8 cellular contexts compared by ENCODE assay signal in the genomic region with DNA sequence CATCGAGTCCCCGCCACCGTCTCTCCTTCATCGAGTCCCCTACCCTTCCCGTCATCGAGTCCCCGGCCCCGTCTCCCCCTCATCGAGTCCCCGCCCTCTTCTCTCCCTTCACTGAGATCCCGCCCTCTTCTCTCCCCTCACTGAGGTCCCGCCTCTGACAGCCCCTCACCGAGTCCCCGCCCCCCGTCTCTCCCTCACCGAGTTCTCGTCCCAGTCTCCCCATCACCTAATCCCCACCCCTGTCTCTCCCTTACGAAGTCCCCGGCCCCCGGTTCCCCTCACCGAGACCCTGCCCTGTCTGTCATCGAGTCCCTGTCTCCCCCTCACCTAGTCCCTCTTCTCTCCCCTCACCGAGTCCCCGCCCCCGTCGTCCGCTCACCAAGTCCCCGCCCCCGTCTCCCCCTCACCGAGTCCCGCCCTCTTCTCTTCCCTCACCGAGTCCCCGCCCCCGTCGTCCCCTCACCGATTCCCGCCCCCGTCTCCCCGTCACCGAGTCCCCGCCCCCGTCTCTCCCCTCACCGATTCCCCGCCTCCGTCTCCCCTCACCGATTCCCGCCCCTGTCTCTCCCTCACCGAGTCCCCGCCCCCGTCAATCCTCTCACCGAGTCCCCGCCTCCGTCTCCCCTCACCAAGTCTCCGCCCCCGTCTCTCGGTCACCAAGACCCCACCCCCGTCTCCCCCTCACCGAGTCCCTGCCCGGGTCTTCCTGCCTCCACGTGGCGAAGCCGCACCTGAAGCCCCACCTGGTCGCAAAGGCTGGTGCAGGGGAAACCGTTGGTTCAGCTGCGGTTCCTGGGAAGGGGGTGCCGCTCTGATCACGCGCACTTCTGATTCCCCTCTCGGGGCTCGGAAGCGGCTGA. TPM values are rescaled to one million over a fixed set of nuclear protein-coding genes. Genes with fewer than 3 reads are reported as not detected.
DNase-seq lines count a peak whose midpoint lies in the region; ATAC-seq, FAIRE-seq and TF ChIP-seq lines count a peak whose summit lies in the region.

No MANE protein-coding gene starts in this region.

- no peak for TF ChIP-seq EP300 in A549 (IDR thresholded peaks at IDR 0.05)
- TF ChIP-seq EP300 in stomach (IDR thresholded peaks at IDR 0.05), result no peak

- peak overlapping the region; percentile 67 to 89 for H3K27ac ChIP-seq in A549
- H3K27ac ChIP-seq in neuronal stem cell (replicated peaks; ENCODE audit: low read length), result peak overlapping the region; percentile 70
- peak overlapping the region; percentile 86 to 97 (median 95) for H3K27ac ChIP-seq in stomach

- 0 out of 3 replicates have a peak, but pooled peaks cover 3% of the 10 kb centered on the region for H3K4me1 ChIP-seq in A549
- peaks cover 0 to 5% of the 10 kb centered on the region in 2 donors for H3K4me1 ChIP-seq in neuronal stem cell (ENCODE audit: control insufficient read depth in 2 of 2, insufficient read depth in 1 of 2, low read depth in 1 of 2, low read length in 2 of 2)
- H3K4me1 ChIP-seq in stomach, result peaks cover 6 to 38% (median 20%) of the 10 kb centered on the region in 4 donors

- no peak overlapping the region for H2BK15ac ChIP-seq in neuronal stem cell (ENCODE audit: low read length)

- TF ChIP-seq CTCF in A549 (IDR thresholded peaks at IDR 0.05) (no peak), stomach (IDR thresholded peaks at IDR 0.05) (no peak)

- H3K9me3 ChIP-seq in A549, result no peaks in the 10 kb centered on the region
- no peaks in the 10 kb centered on the region for H3K9me3 ChIP-seq in neuronal stem cell (replicated peaks in 1 of 2; ENCODE audit: control insufficient read depth in 2 of 2, insufficient read depth in 1 of 2, low read depth in 1 of 2, low read length in 2 of 2)
- H3K9me3 ChIP-seq in stomach, result no peaks in the 10 kb centered on the region

- no peaks in the 10 kb centered on the region for H3K79me1 ChIP-seq in neuronal stem cell (ENCODE audit: low read depth, low read length)

- DNase-seq in A549 (ENCODE audit: low read depth in 1 of 2, low spot score in 1 of 2) (peak; percentile 59 to 90), GM19238 (ENCODE audit: insufficient read length, low spot score) (peak; percentile 61), NAMALWA (ENCODE audit: low spot score) (peak; percentile 91), SKM-1 (lab: John Stamatoyannopoulos, UW; ENCODE audit: unreplicated experiment) (peak; percentile 93), globus pallidus (ENCODE audit: low spot score) (peak; percentile 94), neuronal stem cell (ENCODE audit: low spot score) (peak; percentile 96), stomach (peak; percentile 96)

- no peak overlapping the region for H3K14ac ChIP-seq in neuronal stem cell (ENCODE audit: low read length)

- H3K4me2 ChIP-seq in A549 (peak overlapping the region; percentile 89), neuronal stem cell (ENCODE audit: insufficient read depth, low read length, poor library complexity, severe bottlenecking) (peak overlapping the region; percentile 88)

- H4K91ac ChIP-seq in neuronal stem cell (ENCODE audit: low read depth, low read length, poor library complexity), result no peak overlapping the region

- no peak for TF ChIP-seq POLR2A in A549 (IDR thresholded peaks at IDR 0.05; ENCODE audit: low read length)
- TF ChIP-seq POLR2A in stomach (IDR thresholded peaks at IDR 0.05), result no peak

- CTCF ChIA-PET in A549 (lab: Yijun Ruan, JAX), result no interaction called here

- ATAC-seq in A549, result peak; percentile 79 to 89

- H2BK120ac ChIP-seq in neuronal stem cell (ENCODE audit: low read depth, low read length), result no peak overlapping the region

- no peak overlapping the region for H4K8ac ChIP-seq in neuronal stem cell (ENCODE audit: low read depth, low read length)

- no peaks in the 10 kb centered on the region for H3K27me3 Mint-ChIP-seq in activated naive CD8-positive, alpha-beta T cell

- H2BK5ac ChIP-seq in neuronal stem cell (ENCODE audit: low read length), result peak overlapping the region; percentile 54

- H3K4me3 ChIP-seq in A549 (peak overlapping the region; percentile 61), neuronal stem cell (ENCODE audit: low read length in 2 of 2) (peak overlapping the region; percentile 73 to 97), stomach (peak overlapping the region; percentile 56 to 82 (median 62))

- TF ChIP-seq RAD21 in A549 (conservative IDR thresholded peaks at IDR 0.05 in 1 of 2, IDR thresholded peaks at IDR 0.05 in 1 of 2), result no peak

- intact Hi-C loops in stomach (cut with DNase I; ENCODE audit: low total_unique reads), result loop anchor here (10.0 kb wide), 2 partner anchors 208 to 588 kb away; partner anchors contain the start of gene ZNF121

- POLR2A ChIA-PET in A549 (lab: Yijun Ruan, JAX), result no interaction called here

- peak overlapping the region; percentile 87 for H3K18ac ChIP-seq in neuronal stem cell (ENCODE audit: low read length)

- H3K9ac ChIP-seq in neuronal stem cell (ENCODE audit: low read depth, low read length, poor library complexity), result peak overlapping the region; percentile 79

- peak overlapping the region; percentile 91 for H3K4me3 Mint-ChIP-seq in activated naive CD8-positive, alpha-beta T cell

- H2AK5ac ChIP-seq in neuronal stem cell (ENCODE audit: low read depth, low read length), result no peak overlapping the region

- 0% methylated on average over 2 of the region's 71 CpGs for WGBS in A549 (ENCODE audit: missing lambda C conversion rate)
- no CpG with 5 or more reads among the region's 71 CpGs for WGBS in neuronal stem cell (ENCODE audit: extremely low coverage in 2 of 2, insufficient read length in 2 of 2, insufficient replicate concordance in 1 of 2), 2 donors
- WGBS in stomach, 5 donors, result 2 to 6% (median 4%) methylated on average over 33 to 71 of the region's 71 CpGs

- peaks cover 4% of the 10 kb centered on the region for H3K9me3 Mint-ChIP-seq in activated naive CD8-positive, alpha-beta T cell (ENCODE audit: low read depth)

- peak overlapping the region; percentile 5 for H3K23ac ChIP-seq in neuronal stem cell (ENCODE audit: low read depth, low read length, poor library complexity)

- no peak for FAIRE-seq in A549 (lab: Jason Lieb, UNC)

- H3K27ac Mint-ChIP-seq in activated naive CD8-positive, alpha-beta T cell, result peak overlapping the region; percentile 81

- no peak overlapping the region for H2BK12ac ChIP-seq in neuronal stem cell (ENCODE audit: low read length)

- peak overlapping the region; percentile 99 for H2AFZ ChIP-seq in neuronal stem cell (ENCODE audit: low read length)

- no peak overlapping the region for H3K4ac ChIP-seq in neuronal stem cell (ENCODE audit: low read length)

- H3K4me1 Mint-ChIP-seq in activated naive CD8-positive, alpha-beta T cell (ENCODE audit: low read depth), result peaks cover 23% of the 10 kb centered on the region

- H3K36me3 ChIP-seq in neuronal stem cell (replicated peaks in 1 of 2; ENCODE audit: control insufficient read depth in 2 of 2, insufficient read depth in 2 of 2, low read length in 2 of 2) (no peaks in the 10 kb centered on the region), stomach (no peaks in the 10 kb centered on the region)

- H3K27me3 ChIP-seq in neuronal stem cell (ENCODE audit: control insufficient read depth in 3 of 3, insufficient read depth in 3 of 3, low read depth in 1 of 3, low read length in 3 of 3), result no peaks in the 10 kb centered on the region
- no peaks in the 10 kb centered on the region for H3K27me3 ChIP-seq in stomach

- no peaks in the 10 kb centered on the region for H3K36me3 Mint-ChIP-seq in activated naive CD8-positive, alpha-beta T cell

TF ChIP-seq in A549, 52 proteins besides CTCF, POLR2A, EP300 and RAD21 (continues in another document):
- TF ChIP-seq GATA3 (IDR thresholded peaks at IDR 0.05; ENCODE audit: borderline replicate concordance) (no peak), EHF (CRISPR knock-in tag; IDR thresholded peaks at IDR 0.05) (no peak), SREBF2 (IDR thresholded peaks at IDR 0.05) (no peak)

RNA-seq across cellular contexts. Expression of gene ZNF846, which starts 23.9 kb away (rescaled TPM):
- polyA plus RNA-seq in A549 (2011; rRNA removed) (3.3 and 4.5 TPM in 2 replicates), A549 (2017; fragmentation: RNase III; extraction: RNeasy Plus Mini Kit Qiagen cat#74134 plus additional on column Dnase treatment) (1.8 to 3.0 TPM (median 2.1 TPM) in 3 replicates), stomach (1 to 10 TPM; 6.0 to 7.5 (median 6.9) TPM)
- 0.62 and 0.75 TPM in 2 replicates for polyA plus RNA-seq in A549 (2012; cell fraction: cytosol; rRNA removed)
- 0.44 and 0.83 TPM in 2 replicates for polyA plus RNA-seq in A549 (2012; cell fraction: nucleus; rRNA removed)
- polyA minus RNA-seq in A549 (2011; rRNA and poly(A)+ RNA removed), result 1.3 and 2.6 TPM in 2 replicates
- 4.6 TPM for polyA plus RNA-seq in neuronal stem cell (2013, experiment 1 of 2)
- 4.7 TPM for polyA plus RNA-seq in neuronal stem cell (2013, experiment 2 of 2)
- 10 to 100 TPM in 2 of 5 donors, 1 to 10 TPM in 3; 1.3 to 22.4 (median 5.8) TPM for total RNA-seq in stomach

RNA-seq across cellular contexts. Expression of gene FBXL12, which starts 26.5 kb away (rescaled TPM):
- polyA plus RNA-seq in A549 (2011; rRNA removed) (10.3 and 12.3 TPM in 2 replicates), A549 (2017; fragmentation: RNase III; extraction: RNeasy Plus Mini Kit Qiagen cat#74134 plus additional on column Dnase treatment) (10.5 to 11.9 TPM (median 10.5 TPM) in 3 replicates), stomach (10 to 100 TPM; 12.3 to 18.3 (median 17.4) TPM)
- 16.8 and 25.2 TPM in 2 replicates for polyA plus RNA-seq in A549 (2012; cell fraction: cytosol; rRNA removed)
- 51.0 and 75.3 TPM in 2 replicates for polyA plus RNA-seq in A549 (2012; cell fraction: nucleus; rRNA removed)
- 7.4 TPM in 2 replicates for polyA minus RNA-seq in A549 (2011; rRNA and poly(A)+ RNA removed)
- 24.5 TPM for polyA plus RNA-seq in neuronal stem cell (2013, experiment 1 of 2)
- polyA plus RNA-seq in neuronal stem cell (2013, experiment 2 of 2), result 22.9 TPM
- 100 to 1,000 TPM in 1 of 5 donors, 10 to 100 TPM in 4; 11.1 to 185 (median 29.0) TPM for total RNA-seq in stomach

RNA-seq across cellular contexts. Expression of gene UBL5, which starts 35.3 kb away (rescaled TPM):
- polyA plus RNA-seq in A549 (2011; rRNA removed) (461 and 519 TPM in 2 replicates), A549 (2017; fragmentation: RNase III; extraction: RNeasy Plus Mini Kit Qiagen cat#74134 plus additional on column Dnase treatment) (451 to 474 TPM (median 460 TPM) in 3 replicates), stomach (100 to 1,000 TPM; 864 to 962 (median 934) TPM)
- 707 and 1,156 TPM in 2 replicates for polyA plus RNA-seq in A549 (2012; cell fraction: cytosol; rRNA removed)
- polyA plus RNA-seq in A549 (2012; cell fraction: nucleus; rRNA removed), result 278 and 615 TPM in 2 replicates
- polyA minus RNA-seq in A549 (2011; rRNA and poly(A)+ RNA removed), result 61.9 and 69.7 TPM in 2 replicates
- 416 TPM for polyA plus RNA-seq in neuronal stem cell (2013, experiment 1 of 2)
- polyA plus RNA-seq in neuronal stem cell (2013, experiment 2 of 2), result 386 TPM
- total RNA-seq in stomach, result 100 to 1,000 TPM in 3 of 5 donors, 10 to 100 TPM in 2; 11.3 to 213 (median 124) TPM

RNA-seq across cellular contexts. Expression of gene PIN1, which starts 42.7 kb away (rescaled TPM):
- polyA plus RNA-seq in A549 (2011; rRNA removed), result 20.5 and 30.0 TPM in 2 replicates
- 109 and 135 TPM in 2 replicates for polyA plus RNA-seq in A549 (2012; cell fraction: cytosol; rRNA removed)
- 99.3 and 107 TPM in 2 replicates for polyA plus RNA-seq in A549 (2012; cell fraction: nucleus; rRNA removed)
- polyA plus RNA-seq in A549 (2017; fragmentation: RNase III; extraction: RNeasy Plus Mini Kit Qiagen cat#74134 plus additional on column Dnase treatment), result 56.6 to 61.0 TPM (median 58.5 TPM) in 3 replicates
- polyA minus RNA-seq in A549 (2011; rRNA and poly(A)+ RNA removed), result 10.6 and 11.9 TPM in 2 replicates
- polyA plus RNA-seq in neuronal stem cell (2013, experiment 1 of 2), result 78.9 TPM
- 76.3 TPM for polyA plus RNA-seq in neuronal stem cell (2013, experiment 2 of 2)
- total RNA-seq in stomach, result 100 to 1,000 TPM in 1 of 5 donors, 10 to 100 TPM in 4; 24.2 to 101 (median 41.1) TPM
- 100 to 1,000 TPM in 1 of 3 donors, 10 to 100 TPM in 2; 94.1 to 105 (median 96.6) TPM for polyA plus RNA-seq in stomach

Comparison
In these comparisons a context has a peak if more than half of its experiments do, and no peak if none do; other contexts are left out.
1. Peak in every context shown above with its lines: DNase-seq, ATAC-seq, H3K4me3 ChIP-seq and H3K27ac ChIP-seq.